ENCODE assay signal across 24 cellular contexts in the genomic region with DNA sequence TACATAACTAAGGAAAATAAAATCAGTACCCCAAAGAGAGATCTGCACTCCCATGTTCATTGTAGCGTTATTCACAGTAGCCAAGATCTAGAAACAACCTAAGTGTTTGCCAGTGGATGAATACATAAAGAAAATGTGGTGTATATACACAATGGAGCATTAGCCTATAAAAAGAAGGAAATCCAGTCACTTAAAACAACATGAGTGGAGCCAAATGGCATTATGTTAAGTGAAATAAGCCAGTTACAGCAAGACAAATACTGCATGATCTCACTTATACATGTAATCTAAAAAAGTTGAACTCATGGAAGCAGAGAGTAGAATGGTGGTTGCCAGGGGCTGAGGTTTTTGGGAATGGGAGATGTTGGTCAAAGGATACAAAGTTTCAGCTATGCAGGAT.
"Had no signal": no experiment of that assay in that cellular context is flagged by ENCODE, and none has a peak within 500 bp of the region (broad histone marks: within the 10 kb centered on the region; RNA-seq: fewer than 3 reads in every experiment).

No MANE protein-coding gene starts in this region.

- H3K36me3 ChIP-seq: esophagus muscularis mucosa, gastroesophageal sphincter, heart left ventricle, neutrophil, stomach, thyroid gland had no signal

- H3K4me2 ChIP-seq: hepatocyte, smooth muscle cell had no signal

- H3K4me3 Mint-ChIP-seq: endodermal cell; memory B cell; natural killer cell; stimulated activated effector memory CD8-positive, alpha-beta T cell treated with anti-CD3 and anti-CD28 coated beads, Interleukin-12 subunit alpha, Interleukin-12 subunit beta, amount 100 ng/mL, for 72 hours had no signal

- H3K27me3 Mint-ChIP-seq: memory B cell, progenitor cell of endocrine pancreas had no signal

- H3K4me1 Mint-ChIP-seq: endodermal cell; memory B cell; stimulated activated effector memory CD8-positive, alpha-beta T cell treated with anti-CD3 and anti-CD28 coated beads, Interleukin-12 subunit alpha, Interleukin-12 subunit beta, amount 100 ng/mL, for 72 hours had no signal

- H3K4me3 ChIP-seq: esophagus muscularis mucosa, gastroesophageal sphincter, heart left ventricle, hepatocyte, lung, smooth muscle cell, stomach, thyroid gland had no signal

- ATAC-seq: foreskin keratinocyte; gastroesophageal sphincter; heart left ventricle; left lobe of liver; natural killer cell; sciatic nerve; stimulated activated effector memory CD8-positive, alpha-beta T cell treated with anti-CD3 and anti-CD28 coated beads, Interleukin-12 subunit alpha, Interleukin-12 subunit beta, amount 100 ng/mL, for 72 hours had no signal

- H3K27ac Mint-ChIP-seq: endodermal cell; memory B cell; natural killer cell; progenitor cell of endocrine pancreas; stimulated activated effector memory CD8-positive, alpha-beta T cell treated with anti-CD3 and anti-CD28 coated beads, Interleukin-12 subunit alpha, Interleukin-12 subunit beta, amount 100 ng/mL, for 72 hours had no signal

- H3K9me3 ChIP-seq: esophagus muscularis mucosa, gastroesophageal sphincter, neutrophil, stomach, thyroid gland had no signal

- H3K9ac ChIP-seq: parathyroid adenoma had no signal

- H3K27me3 ChIP-seq: esophagus muscularis mucosa, foreskin keratinocyte, gastroesophageal sphincter, heart left ventricle, hepatocyte, neutrophil, stomach, thyroid gland had no signal

- H3K9me3 Mint-ChIP-seq: endodermal cell; memory B cell; natural killer cell; stimulated activated effector memory CD8-positive, alpha-beta T cell treated with anti-CD3 and anti-CD28 coated beads, Interleukin-12 subunit alpha, Interleukin-12 subunit beta, amount 100 ng/mL, for 72 hours had no signal

- H3K4me1 ChIP-seq: esophagus muscularis mucosa, gastroesophageal sphincter, heart left ventricle, parathyroid adenoma, stomach, thyroid gland had no signal

- H3K36me3 Mint-ChIP-seq: memory B cell; natural killer cell; stimulated activated effector memory CD8-positive, alpha-beta T cell treated with anti-CD3 and anti-CD28 coated beads, Interleukin-12 subunit alpha, Interleukin-12 subunit beta, amount 100 ng/mL, for 72 hours had no signal

- H2AFZ ChIP-seq: hepatocyte, parathyroid adenoma had no signal

- DNase-seq: effector CD8-positive, alpha-beta T cell; endodermal cell; foreskin keratinocyte; heart left ventricle; kidney; natural killer cell; stimulated activated CD4-positive, alpha-beta T cell treated with anti-CD3 and anti-CD28 coated beads, Interleukin-2, amount 100 ng/mL, for 24 hours; stimulated activated CD4-positive, alpha-beta T cell treated with anti-CD3 and anti-CD28 coated beads, Interleukin-4, amount 100 ng/mL, for 24 hours; stimulated activated naive CD4-positive, alpha-beta T cell treated with Interleukin-2 at 50 U/mL for 16 hours; stomach; thyroid gland; trophoblast cell had no signal

- H3K27ac ChIP-seq: esophagus muscularis mucosa, foreskin keratinocyte, gastroesophageal sphincter, heart left ventricle, hepatocyte, neutrophil, parathyroid adenoma, stomach, thyroid gland had no signal
